ENCODE assay signal across 24 cellular contexts in the genomic region with DNA sequence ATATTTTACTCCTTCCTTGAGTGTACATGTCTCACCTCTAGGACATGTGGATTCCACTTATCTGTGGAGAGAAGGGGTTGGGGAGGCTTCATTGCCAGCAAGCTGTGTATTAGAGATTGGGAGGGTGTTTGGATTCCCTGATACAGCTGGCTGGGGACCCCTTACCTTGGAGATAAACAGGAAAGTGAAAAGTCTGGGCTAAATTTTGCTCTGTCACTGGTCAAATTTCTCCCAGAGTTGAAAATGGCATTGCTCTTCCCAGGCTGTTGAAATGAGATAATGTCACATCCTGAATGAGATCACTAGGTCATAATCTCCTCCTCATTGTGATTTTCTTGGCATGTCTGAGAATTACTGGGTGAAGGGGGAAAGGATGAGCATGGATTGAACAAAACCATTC.
DNase-seq lines count a peak whose midpoint lies in the region; ATAC-seq, FAIRE-seq and TF ChIP-seq lines count a peak whose summit lies in the region.
"Had no signal": no experiment of that assay in that cellular context is flagged by ENCODE, and none has a peak within 500 bp of the region (broad histone marks: within the 10 kb centered on the region; RNA-seq: fewer than 3 reads in every experiment).

No MANE protein-coding gene starts in this region.

- no peak overlapping the region for H3K56ac ChIP-seq in H1 (replicated peaks; ENCODE audit: insufficient read length, low read depth, low read length)

- H3K27ac ChIP-seq in right lobe of liver (no peak overlapping the region), HepG2 (ENCODE audit: extremely low read length, insufficient read depth, low read length) (no peak overlapping the region), H1 (ENCODE audit: low read depth, low read length) (no peak overlapping the region)
- H3K27ac ChIP-seq: 22Rv1; BLaER1 treated with 17β-estradiol and CSF1 and Interleukin-3, amounts not matched to agents 10 nM and 100 nM; SJCRH30 had no signal

- H2BK20ac ChIP-seq in H1 (ENCODE audit: low read length), result 0 out of 2 replicates have a peak overlapping the region, but pooled peaks have one; percentile 96

- no peak for DNase-seq in right lobe of liver
- no peak for DNase-seq in HepG2 (ENCODE audit: low spot score)
- no peak for DNase-seq in H1 (ENCODE audit: low read depth in 1 of 2, low spot score in 2 of 2)
- DNase-seq in lung microvascular endothelial cell (ENCODE audit: low read depth in 2 of 2), result peak; percentile 66 to 67
- no peak for DNase-seq in middle frontal gyrus (ENCODE audit: extremely low spot score, low spot score)
- DNase-seq in GDM1 (lab: John Stamatoyannopoulos, UW), result no peak
- DNase-seq in NCI-H2227 (lab: John Stamatoyannopoulos, UW; ENCODE audit: unreplicated experiment), result no peak
- DNase-seq: Caco-2; CD4-positive, alpha-beta memory T cell; DND-41; H7; KBM-7; NCI-H1092; NCI-H1436; NCI-H187 treated with DMSO at 0.1 percent for 48 hours; NCI-H2107; NCI-H2227 treated with DMSO at 0.1 percent for 48 hours; NCI-H510A; SJCRH30 had no signal

- no peak overlapping the region for H4K5ac ChIP-seq in H1 (ENCODE audit: insufficient read length, low read depth, low read length)

- no peaks in the 10 kb centered on the region for H3K36me3 ChIP-seq in right lobe of liver
- H3K36me3 ChIP-seq in HepG2 (replicated peaks in 1 of 2; ENCODE audit: control insufficient read depth in 1 of 2, insufficient read depth in 2 of 2, low read length in 2 of 2), result no peaks in the 10 kb centered on the region
- no peaks in the 10 kb centered on the region for H3K36me3 ChIP-seq in H1 (ENCODE audit: control insufficient read depth in 2 of 4, insufficient read depth in 4 of 4, low read length in 3 of 4)
- H3K36me3 ChIP-seq: BLaER1 treated with 17β-estradiol and CSF1 and Interleukin-3, amounts not matched to agents 10 nM and 100 nM; SJCRH30 had no signal

- in situ Hi-C loops in HepG2 (cut with HindIII; ENCODE audit: extremely low pct_ligation_motif_present, low pct_unique_long_range_greater_than_20kb), result no loop called here

- H3K23me2 ChIP-seq in H1 (ENCODE audit: low read depth, low read length), result no peaks in the 10 kb centered on the region

- no peak overlapping the region for H2BK120ac ChIP-seq in H1 (replicated peaks; ENCODE audit: low read depth, low read length)

- no TSS peak for BruUV-seq in HepG2 (replicated peaks; lab: Mats Ljungman, UMichigan)

- TF ChIP-seq POLR2A in right lobe of liver (IDR thresholded peaks at IDR 0.05), result no peak
- no peak for TF ChIP-seq POLR2A in HepG2 (IDR thresholded peaks at IDR 0.05; ENCODE audit: insufficient read depth in 1 of 2, low read depth in 2 of 2, low read length in 2 of 2)
- no peak for TF ChIP-seq POLR2A in H1 (IDR thresholded peaks at IDR 0.05; ENCODE audit: control extremely low read depth in 1 of 2, low read depth in 2 of 2, low read length in 2 of 2)
- TF ChIP-seq POLR2A in GM18505 (IDR thresholded peaks at IDR 0.05; ENCODE audit: borderline replicate concordance, extremely low read depth, insufficient read depth, insufficient read length), result no peak

- no peak overlapping the region for H2BK5ac ChIP-seq in H1 (ENCODE audit: low read depth, low read length)

- H3K9me3 ChIP-seq in right lobe of liver, result no peaks in the 10 kb centered on the region
- no peaks in the 10 kb centered on the region for H3K9me3 ChIP-seq in HepG2 (ENCODE audit: low read length)
- no peaks in the 10 kb centered on the region for H3K9me3 ChIP-seq in H1 (ENCODE audit: insufficient read depth in 2 of 2, low read depth in 1 of 2, low read length in 1 of 2)
- H3K9me3 ChIP-seq: BLaER1 treated with 17β-estradiol and CSF1 and Interleukin-3, amounts not matched to agents 10 nM and 100 nM; Caco-2; SJCRH30 had no signal

- no peaks in the 10 kb centered on the region for H3K79me1 ChIP-seq in H1 (ENCODE audit: low read depth, low read length)

- H4K20me1 ChIP-seq in HepG2 (ENCODE audit: insufficient read depth, low read length) (no peaks in the 10 kb centered on the region), H1 (replicated peaks in 1 of 2; ENCODE audit: control insufficient read depth in 1 of 2, insufficient read depth in 2 of 2, low read length in 2 of 2) (no peaks in the 10 kb centered on the region)
- H4K20me1 ChIP-seq: BLaER1 treated with 17β-estradiol and CSF1 and Interleukin-3, amounts not matched to agents 10 nM and 100 nM had no signal

- H2BK12ac ChIP-seq in H1 (ENCODE audit: low read depth, low read length), result no peak overlapping the region

- H3K27me3 ChIP-seq in right lobe of liver, result no peaks in the 10 kb centered on the region
- H3K27me3 ChIP-seq in HepG2 (ENCODE audit: control insufficient read depth in 1 of 2, insufficient read depth in 2 of 2, low read length in 2 of 2), result 0 out of 5 replicates have a peak, but pooled peaks cover 0 to 3% of the 10 kb centered on the region in 2 experiments
- peaks cover 0 to 3% (median 0%) of the 10 kb centered on the region in 4 experiments; a peak in 2 of 7 replicates for H3K27me3 ChIP-seq in H1 (replicated peaks in 1 of 4; ENCODE audit: control insufficient read depth in 3 of 4, extremely low read depth in 1 of 4, insufficient read depth in 3 of 4, low read length in 3 of 4)
- H3K27me3 ChIP-seq: BLaER1 treated with 17β-estradiol and CSF1 and Interleukin-3, amounts not matched to agents 10 nM and 100 nM; SJCRH30 had no signal

- no peak overlapping the region for H4K8ac ChIP-seq in H1 (ENCODE audit: extremely low read depth, insufficient read depth, low read length)

- no peak for TF ChIP-seq EP300 in HepG2 (IDR thresholded peaks at IDR 0.05; ENCODE audit: low read depth in 2 of 2, low read length in 2 of 2)
- TF ChIP-seq EP300 in HepG2 (CRISPR knock-in tag; IDR thresholded peaks at IDR 0.05; ENCODE audit: borderline replicate concordance), result no peak
- no peak for TF ChIP-seq EP300 in H1 (IDR thresholded peaks at IDR 0.05; ENCODE audit: borderline replicate concordance in 1 of 2, low read depth in 2 of 2, low read length in 2 of 2)

- H2AFZ ChIP-seq in HepG2 (ENCODE audit: low read length) (no peak overlapping the region), H1 (ENCODE audit: low read length) (no peak overlapping the region)

- H3K79me2 ChIP-seq in HepG2 (ENCODE audit: insufficient read depth, low read length) (no peaks in the 10 kb centered on the region), H1 (ENCODE audit: control insufficient read depth in 1 of 2, insufficient read depth in 2 of 2, low read length in 2 of 2) (no peaks in the 10 kb centered on the region)

- POLR2A ChIA-PET in HepG2 (lab: Yijun Ruan, JAX) (no interaction called here), H1 (lab: Charles Lee; ENCODE audit: partially characterized antibody) (interaction anchor here (1.5 kb wide), 1 partner anchor 39 kb away, joined by 3 read pairs; no protein-coding TSS in a partner anchor)

- H4K91ac ChIP-seq in H1 (replicated peaks; ENCODE audit: insufficient read length, low read length), result no peak overlapping the region

- intact Hi-C loops in right lobe of liver (cut with DNase I), result no loop called here
- intact Hi-C loops in HepG2 (cut with micrococcal nuclease; ENCODE audit: unreplicated experiment), result no loop called here

- TF ChIP-seq RAD21 in HepG2 (CRISPR knock-in tag; IDR thresholded peaks at IDR 0.05) (no peak), H1 (IDR thresholded peaks at IDR 0.05 in 1 of 2, conservative IDR thresholded peaks at IDR 0.05 in 1 of 2; ENCODE audit: low read depth in 2 of 2, low read length in 2 of 2) (no peak)

- TF ChIP-seq CTCF in right lobe of liver (IDR thresholded peaks at IDR 0.05), result no peak
- TF ChIP-seq CTCF in HepG2 (CRISPR knock-in tag; IDR thresholded peaks at IDR 0.05), result no peak
- TF ChIP-seq CTCF in H1 (IDR thresholded peaks at IDR 0.05; ENCODE audit: control extremely low read depth in 1 of 3, insufficient read depth in 1 of 3, low read depth in 1 of 3, low read length in 3 of 3), result no peak

- H3K4me3 ChIP-seq in right lobe of liver (no peak overlapping the region), HepG2 (replicated peaks in 1 of 3; ENCODE audit: insufficient read depth in 1 of 3, low read depth in 2 of 3, low read length in 3 of 3) (no peak overlapping the region), H1 (ENCODE audit: extremely low read depth in 1 of 4, insufficient read depth in 2 of 4, low read depth in 3 of 4, low read length in 4 of 4) (no peak overlapping the region)
- H3K4me3 ChIP-seq: BLaER1 treated with 17β-estradiol and CSF1 and Interleukin-3, amounts not matched to agents 10 nM and 100 nM; SJCRH30 had no signal

- H3K14ac ChIP-seq in H1 (ENCODE audit: insufficient read length), result no peak overlapping the region

- H3K4me1 ChIP-seq in right lobe of liver (peaks cover 0 to 4% (median 0%) of the 10 kb centered on the region in 4 donors), HepG2 (ENCODE audit: insufficient read depth, low read length) (peaks cover 13% of the 10 kb centered on the region), H1 (replicated peaks in 1 of 4; ENCODE audit: control insufficient read depth in 3 of 4, insufficient read depth in 4 of 4, low read length in 3 of 4) (peaks cover 4 to 16% (median 14%) of the 10 kb centered on the region in 4 experiments; a peak in 5 of 7 replicates)
- H3K4me1 ChIP-seq: SJCRH30 had no signal

- H2BK15ac ChIP-seq in H1 (ENCODE audit: low read length), result no peak overlapping the region

- no peak overlapping the region for H3K9ac ChIP-seq in HepG2 (ENCODE audit: insufficient read depth, low read depth, low read length)
- no peak overlapping the region for H3K9ac ChIP-seq in H1 (replicated peaks in 1 of 4; ENCODE audit: extremely low read depth in 1 of 4, low read depth in 3 of 4, low read length in 3 of 4)
- H3K9ac ChIP-seq: BLaER1 treated with 17β-estradiol and CSF1 and Interleukin-3, amounts not matched to agents 10 nM and 100 nM had no signal

- no peak overlapping the region for H3K23ac ChIP-seq in H1 (ENCODE audit: insufficient read length)

- H3K4ac ChIP-seq in H1 (replicated peaks; ENCODE audit: insufficient read length, low read depth, low read length), result peak overlapping the region; percentile 20

- no peak overlapping the region for H2AK5ac ChIP-seq in H1 (ENCODE audit: low read depth, low read length)

- CTCF ChIA-PET in HepG2 (lab: Yijun Ruan, JAX; ENCODE audit: low intra/inter-chr PET ratio, low total read pairs), result no interaction called here
- CTCF ChIA-PET in H1 (lab: Charles Lee; ENCODE audit: partially characterized antibody), result interaction anchor here (1.3 kb wide), 1 partner anchor 20 kb away, joined by 3 read pairs; no protein-coding TSS in a partner anchor

- H3K4me2 ChIP-seq in HepG2 (ENCODE audit: low read depth, low read length) (no peak overlapping the region), H1 (ENCODE audit: insufficient read depth in 1 of 2, low read depth in 2 of 2, low read length in 2 of 2) (no peak overlapping the region)
- H3K4me2 ChIP-seq: BLaER1 treated with 17β-estradiol and CSF1 and Interleukin-3, amounts not matched to agents 10 nM and 100 nM had no signal

- H3K18ac ChIP-seq in H1 (ENCODE audit: extremely low read depth, low read length), result peak overlapping the region; percentile 40; the same call in 1 of the 2 replicates

- FAIRE-seq in HepG2 (lab: Jason Lieb, UNC), result no peak
- no peak for FAIRE-seq in H1 (lab: Jason Lieb, UNC)
- FAIRE-seq: G401.6, RCC 7860 had no signal

- ATAC-seq in right lobe of liver, result peak in 3 of 4 donors; percentile 42 to 64 (median 58)
- ATAC-seq in HepG2, result no peak
- no peak for ATAC-seq in GM18505 (IDR thresholded peaks at IDR 0.05; ENCODE audit: unreplicated experiment)

TF ChIP-seq in H1, 55 proteins besides CTCF, POLR2A, EP300 and RAD21:
- no peak for TF ChIP-seq SIX5 (IDR thresholded peaks at IDR 0.05; ENCODE audit: low read depth, low read length)

Comparison
In these comparisons a context has a peak if more than half of its experiments do, and no peak if none do; other contexts are left out.
1. ATAC-seq: peak in right lobe of liver (3 of 4); none in HepG2 (single experiment) and GM18505 (single experiment).
2. DNase-seq: peak in lung microvascular endothelial cell (2 of 2); none in right lobe of liver (0 of 3), HepG2 (single experiment), H1 (0 of 2), middle frontal gyrus (single experiment), GDM1 (single experiment) and NCI-H2227 (single experiment).